1 cellular context compared by ENCODE assay signal in genomic region chr7:74512762-74513161, GRCh38.
TF ChIP-seq lines count a peak whose summit lies in the region.

No MANE protein-coding gene starts in this region.

TF ChIP-seq in HepG2, 621 proteins besides CTCF, POLR2A, EP300 and RAD21:
- TF ChIP-seq AGO2 (optimal IDR thresholded peaks at IDR 0.05; ENCODE audit: low read depth, low read length) (peak; percentile 50), ZNF234 (CRISPR knock-in tag; conservative IDR thresholded peaks at IDR 0.05) (no peak)
